ENCODE assay signal across 5 cellular contexts in the genomic region with DNA sequence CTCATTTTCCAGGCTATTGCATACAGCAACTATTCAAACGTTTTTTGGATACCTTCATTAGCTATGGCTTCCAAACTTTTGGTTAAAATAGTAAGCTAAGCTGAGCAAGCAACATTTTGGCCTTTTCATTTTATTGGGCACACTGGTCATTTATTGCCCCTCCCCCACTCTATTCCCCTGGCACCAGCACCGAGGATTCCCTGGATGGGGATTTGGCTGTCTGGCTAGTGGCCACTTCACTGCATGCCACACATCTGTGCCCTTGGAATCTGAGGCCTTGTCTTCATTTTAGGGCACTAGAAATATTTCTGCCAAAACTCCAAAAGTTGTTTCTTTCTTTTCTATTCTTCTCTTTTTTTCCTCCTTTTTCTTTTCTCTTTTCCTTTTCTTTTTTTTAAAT.
A peak's percentile ranks its signal among the peaks of the same experiment; 100 is the strongest.
DNase-seq lines count a peak whose midpoint lies in the region; ATAC-seq and TF ChIP-seq lines count a peak whose summit lies in the region.
"Not testable (repeated sequence)": the region's sequence is repeated elsewhere in the genome, so short reads cannot be mapped to it uniquely, and the experiment has no call there.

No MANE protein-coding gene starts in this region.

- not testable (repeated sequence) for H3K27me3 Mint-ChIP-seq in nephron (ENCODE audit: low read depth)

- not testable (repeated sequence) for ATAC-seq in Right ventricle myocardium superior (ENCODE audit: poor library complexity)
- peak; percentile 46 to 73 (median 66) for ATAC-seq in right lobe of liver

- H3K36me3 Mint-ChIP-seq in nephron (ENCODE audit: low read depth), result not testable (repeated sequence)

- TF ChIP-seq CTCF in VCaP (conservative IDR thresholded peaks at IDR 0.05); right lobe of liver (IDR thresholded peaks at IDR 0.05); nephron (IDR thresholded peaks at IDR 0.05; ENCODE audit: unreplicated experiment in 3 of 3): not testable (repeated sequence)

- not testable (repeated sequence) for H3K9me3 Mint-ChIP-seq in nephron

- intact Hi-C loops in Right ventricle myocardium superior (cut with DNase I); right lobe of liver (cut with DNase I): not testable (repeated sequence)

- peak overlapping the region; percentile 77 for H3K27ac ChIP-seq in VCaP
- not testable (repeated sequence) for H3K27ac ChIP-seq in right lobe of liver

- H3K27ac Mint-ChIP-seq in nephron, result peak overlapping the region in 2 of 3 experiments; percentile 78 to 90

- H3K4me1 ChIP-seq in right lobe of liver, result peaks cover 0 to 19% (median 7%) of the 10 kb centered on the region in 4 donors

- not testable (repeated sequence) for TF ChIP-seq POLR2A in right lobe of liver (IDR thresholded peaks at IDR 0.05)

- peak; percentile 34 for DNase-seq in NCI-H446 treated with DMSO at 0.1 percent for 48 hours (lab: John Stamatoyannopoulos, UW)
- DNase-seq in Right ventricle myocardium superior, result peak; percentile 31
- DNase-seq in right lobe of liver, result not testable (repeated sequence)

- not testable (repeated sequence) for H3K9me3 ChIP-seq in right lobe of liver

- peaks cover 24% of the 10 kb centered on the region for H3K4me1 Mint-ChIP-seq in nephron

- H3K4me3 ChIP-seq in right lobe of liver, result not testable (repeated sequence)

- not testable (repeated sequence) for H3K27me3 ChIP-seq in right lobe of liver

- 8% methylated on average over 2 of the region's 2 CpGs for WGBS in right lobe of liver (ENCODE audit: insufficient coverage, low coverage, low lambda C conversion rate, missing lambda C conversion rate)

- not testable (repeated sequence) for H3K36me3 ChIP-seq in right lobe of liver

- not testable (repeated sequence) for H3K4me3 Mint-ChIP-seq in nephron
